8 cellular contexts compared by ENCODE assay signal in the genomic region with DNA sequence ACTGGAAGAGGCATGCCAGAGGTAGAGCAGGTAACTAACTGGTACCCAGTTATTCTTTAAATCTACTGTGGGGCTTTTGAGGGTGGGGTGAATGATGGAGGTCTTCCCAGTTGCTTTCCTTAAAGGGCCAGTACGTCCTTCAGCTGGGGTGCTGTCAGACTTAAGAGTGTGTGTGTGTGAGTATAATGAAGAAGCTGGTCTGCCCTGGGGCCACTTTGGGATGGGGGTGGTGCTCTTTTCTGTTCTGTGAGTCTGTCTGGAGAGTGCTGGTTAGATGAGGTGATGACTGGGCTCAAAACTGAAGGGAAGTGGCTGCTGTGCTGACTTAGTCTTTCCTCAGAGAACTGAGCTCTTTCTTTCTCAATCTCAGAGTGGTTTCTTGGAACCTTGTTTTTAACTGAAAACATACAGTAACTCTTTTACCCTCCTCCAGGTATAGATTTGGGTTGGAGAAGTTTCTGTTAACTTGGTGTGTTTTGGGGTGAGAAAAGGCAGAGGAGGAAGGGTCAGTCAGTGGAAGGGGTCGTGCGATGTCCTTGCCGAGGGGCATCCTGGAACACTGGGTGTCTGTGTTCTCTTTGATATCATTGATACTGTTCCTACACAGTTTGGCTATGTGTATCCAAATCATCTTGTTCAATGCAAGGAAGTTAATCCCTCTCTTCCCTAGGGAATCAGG. TPM values are rescaled to one million over a fixed set of nuclear protein-coding genes. Genes with fewer than 3 reads are reported as not detected.
A peak's percentile ranks its signal among the peaks of the same experiment; 100 is the strongest.
DNase-seq lines count a peak whose midpoint lies in the region; ATAC-seq and TF ChIP-seq lines count a peak whose summit lies in the region.

No MANE protein-coding gene starts in this region.

- peak; percentile 68 for ATAC-seq in HG03432 (IDR thresholded peaks at IDR 0.05; ENCODE audit: unreplicated experiment)
- peak; percentile 53 to 77 (median 66) for ATAC-seq in right lobe of liver
- ATAC-seq in HG03139 (IDR thresholded peaks at IDR 0.05; ENCODE audit: unreplicated experiment), result no peak
- ATAC-seq in HG03175 (IDR thresholded peaks at IDR 0.05; ENCODE audit: unreplicated experiment), result no peak

- TF ChIP-seq POLR2A in right lobe of liver (IDR thresholded peaks at IDR 0.05), result no peak

- intact Hi-C loops in right lobe of liver (cut with DNase I), result loop anchor here in 1 of 2 donors (10.0 kb wide), 1 partner anchor 50 kb away; no protein-coding TSS in a partner anchor

- no peaks in the 10 kb centered on the region for H3K27me3 ChIP-seq in right lobe of liver

- peaks cover 0 to 17% (median 8%) of the 10 kb centered on the region in 4 donors for H3K4me1 ChIP-seq in right lobe of liver

- peak overlapping the region; percentile 2 to 81 (median 64) for H3K27ac ChIP-seq in right lobe of liver

- 47% methylated on average over 4 of the region's 4 CpGs for WGBS in right lobe of liver (ENCODE audit: insufficient coverage, low coverage, low lambda C conversion rate, missing lambda C conversion rate)

- H3K36me3 ChIP-seq in right lobe of liver, result no peaks in the 10 kb centered on the region

- no peaks in the 10 kb centered on the region for H3K9me3 ChIP-seq in right lobe of liver

- peak; percentile 96 for DNase-seq in AML-193 (lab: John Stamatoyannopoulos, UW)
- peak; percentile 44 for DNase-seq in activated CD4-positive, CD25-positive, alpha-beta regulatory T cell treated with anti-CD3 and anti-CD28 coated beads, Interleukin-2, amount 50 U/mL, for 72 hours
- peak; percentile 83 for DNase-seq in choroid plexus epithelial cell (ENCODE audit: low read depth)
- no peak for DNase-seq in right lobe of liver
- peak; percentile 50 for DNase-seq in stimulated activated CD8-positive, alpha-beta memory T cell treated with anti-CD3 and anti-CD28 coated beads, Interleukin-12 subunit alpha, Interleukin-12 subunit beta, amount 100 ng/mL, for 1 hour (ENCODE audit: low read depth)

- TF ChIP-seq CTCF in choroid plexus epithelial cell (conservative IDR thresholded peaks at IDR 0.05; ENCODE audit: low read depth, low read length), result no peak
- no peak for TF ChIP-seq CTCF in right lobe of liver (IDR thresholded peaks at IDR 0.05)

- H3K4me3 ChIP-seq in choroid plexus epithelial cell (ENCODE audit: low read depth, low read length) (peak overlapping the region; percentile 66), right lobe of liver (peak overlapping the region in 2 of 3 donors; percentile 0 to 10)

RNA-seq across cellular contexts. Expression of gene MACF1, which starts 0.7 kb away (rescaled TPM):
- total RNA-seq in right lobe of liver, result 100 to 1,000 TPM in 3 of 6 experiments, 10 to 100 TPM in 3; 78.4 to 141 (median 100) TPM

Comparison
In these comparisons a context has a peak if more than half of its experiments do, and no peak if none do; other contexts are left out.
1. DNase-seq: peak in AML-193 (2 of 2), activated CD4-positive, CD25-positive, alpha-beta regulatory T cell treated with anti-CD3 and anti-CD28 coated beads, Interleukin-2, amount 50 U/mL, for 72 hours (single experiment), choroid plexus epithelial cell (single experiment) and stimulated activated CD8-positive, alpha-beta memory T cell treated with anti-CD3 and anti-CD28 coated beads, Interleukin-12 subunit alpha, Interleukin-12 subunit beta, amount 100 ng/mL, for 1 hour (single experiment); none in right lobe of liver (0 of 3).
2. ATAC-seq: peak in HG03432 (single experiment) and right lobe of liver (4 of 4); none in HG03139 (single experiment) and HG03175 (single experiment).